In the genomic region with DNA sequence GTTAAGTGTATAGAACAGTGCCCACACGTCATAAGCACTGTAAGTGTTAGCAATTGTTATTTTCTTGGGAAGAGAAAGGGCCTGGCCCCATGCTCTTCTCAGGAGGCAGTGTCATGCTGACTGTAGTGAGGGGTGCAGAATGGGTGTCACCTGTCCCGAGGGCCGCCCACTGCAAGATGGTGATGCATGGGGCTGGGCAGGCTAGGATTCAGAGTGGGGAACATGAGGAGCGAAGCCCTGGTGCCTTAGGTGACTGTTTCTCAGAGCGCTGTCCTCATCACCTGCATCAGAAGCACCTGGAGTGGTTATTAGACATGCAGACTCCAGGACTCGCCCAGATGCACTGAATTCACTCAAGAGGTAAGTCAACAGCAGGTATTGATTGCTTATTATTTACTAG, we compare ENCODE assay signal across 15 cellular contexts.
DNase-seq lines count a peak whose midpoint lies in the region; FAIRE-seq and TF ChIP-seq lines count a peak whose summit lies in the region.
"Had no signal": no experiment of that assay in that cellular context is flagged by ENCODE, and none has a peak within 500 bp of the region (broad histone marks: within the 10 kb centered on the region; RNA-seq: fewer than 3 reads in every experiment).

No MANE protein-coding gene starts in this region.

- no peak for TF ChIP-seq POLR2A in GM12891 (IDR thresholded peaks at IDR 0.05; ENCODE audit: low read depth, low read length)

- H3K4me1 ChIP-seq in kidney (ENCODE audit: control insufficient read depth in 1 of 2, insufficient read depth in 1 of 2, low read depth in 1 of 2, low read length in 2 of 2) = no peaks in the 10 kb centered on the region
- no peaks in the 10 kb centered on the region for H3K4me1 ChIP-seq in A673 (ENCODE audit: insufficient read depth, low read length, poor library complexity, severe bottlenecking)
- H3K4me1 ChIP-seq: HAP-1, tibial nerve had no signal

- no peak overlapping the region for H3K27ac ChIP-seq in kidney (ENCODE audit: low read depth in 2 of 2, low read length in 2 of 2)
- H3K27ac ChIP-seq in A673 (ENCODE audit: low read depth, low read length, poor library complexity, severe bottlenecking) = no peak overlapping the region
- H3K27ac ChIP-seq: tibial nerve had no signal

- H3K9me3 ChIP-seq in kidney (ENCODE audit: control insufficient read depth in 1 of 2, low read length in 2 of 2) (no peaks in the 10 kb centered on the region), A673 (ENCODE audit: low read depth, low read length, poor library complexity, severe bottlenecking) (no peaks in the 10 kb centered on the region)
- H3K9me3 ChIP-seq: HAP-1, tibial nerve had no signal

- CTCF ChIA-PET in A673 (lab: Charles Lee) = no interaction called here

- H3K36me3 ChIP-seq in kidney (ENCODE audit: control insufficient read depth in 1 of 2, insufficient read depth in 2 of 2, low read length in 2 of 2) (no peaks in the 10 kb centered on the region), A673 (ENCODE audit: insufficient read depth, low read length, poor library complexity, severe bottlenecking) (no peaks in the 10 kb centered on the region)
- H3K36me3 ChIP-seq: HAP-1, tibial nerve had no signal

- H3K4me3 ChIP-seq in kidney (ENCODE audit: low read length in 2 of 2) (no peak overlapping the region), A673 (ENCODE audit: low read depth, low read length, poor library complexity, severe bottlenecking) (no peak overlapping the region)
- H3K4me3 ChIP-seq: HAP-1, tibial nerve had no signal

- H3K9ac ChIP-seq in kidney (ENCODE audit: low read length in 2 of 2) = no peak overlapping the region

- TF ChIP-seq CTCF in kidney (IDR thresholded peaks at IDR 0.05; ENCODE audit: borderline replicate concordance, extremely low read depth, insufficient read depth) = no peak
- no peak for TF ChIP-seq CTCF in A673 (conservative IDR thresholded peaks at IDR 0.05; ENCODE audit: low read depth, low read length)

- intact Hi-C loops in kidney (cut with DNase I) = loop anchor here (10.0 kb wide), 1 partner anchor 352 kb away; no protein-coding TSS in a partner anchor
- intact Hi-C loops in A673 (cut with micrococcal nuclease; ENCODE audit: unreplicated experiment) = no loop called here

- FAIRE-seq in kidney (lab: Jason Lieb, UNC) (no peak), GM12891 (lab: Jason Lieb, UNC) (no peak)
- FAIRE-seq: colon had no signal

- no TSS peak for BruUV-seq in A673 (replicated peaks; lab: Mats Ljungman, UMichigan)

- no peaks in the 10 kb centered on the region for H3K27me3 ChIP-seq in A673 (replicated peaks; ENCODE audit: insufficient read depth, low read depth, low read length, poor library complexity)
- H3K27me3 ChIP-seq: tibial nerve had no signal

- POLR2A ChIA-PET in A673 (lab: Charles Lee; ENCODE audit: low non-redundant PET) = no interaction called here

- DNase-seq in COLO668 (lab: John Stamatoyannopoulos, UW; ENCODE audit: unreplicated experiment) (peak; percentile 83), NCI-H1105 treated with DMSO at 0.1 percent for 48 hours (lab: John Stamatoyannopoulos, UW) (peak; percentile 98), NCI-H2196 treated with DMSO at 0.1 percent for 48 hours (lab: John Stamatoyannopoulos, UW; ENCODE audit: unreplicated experiment) (peak; percentile 29), kidney (peak; percentile 56), GM12891 (ENCODE audit: insufficient read length, low spot score) (no peak), A673 (ENCODE audit: low spot score) (no peak), GF-D8 (lab: John Stamatoyannopoulos, UW) (no peak)
- no peak for DNase-seq in stimulated activated CD8-positive, alpha-beta memory T cell treated with anti-CD3 and anti-CD28 coated beads, Interleukin-4, amount 100 ng/mL, for 48 hours
- DNase-seq: ACHN; activated naive CD8-positive, alpha-beta T cell treated with anti-CD3 and anti-CD28 coated beads for 36 hours; NCI-H446; SIG-M5 had no signal

TF ChIP-seq in GM12891, 5 proteins besides CTCF, POLR2A, EP300 and RAD21:
- TF ChIP-seq POU2F2 (IDR thresholded peaks at IDR 0.05; ENCODE audit: low read depth, low read length) (no peak), POLR2AphosphoS5 (IDR thresholded peaks at IDR 0.05; ENCODE audit: low read depth, low read length) (no peak), SPI1 (IDR thresholded peaks at IDR 0.05; ENCODE audit: low read depth, low read length) (no peak), PAX5 (IDR thresholded peaks at IDR 0.05; ENCODE audit: insufficient read depth, low read length, severe bottlenecking) (no peak), TAF1 (IDR thresholded peaks at IDR 0.05; ENCODE audit: low read depth, low read length) (no peak)
TF ChIP-seq in GM12891: peak in this region for 0.

Comparison
In these comparisons a context has a peak if more than half of its experiments do, and no peak if none do; other contexts are left out.
1. DNase-seq: peak in COLO668 (single experiment), NCI-H1105 treated with DMSO at 0.1 percent for 48 hours (single experiment), NCI-H2196 treated with DMSO at 0.1 percent for 48 hours (single experiment) and kidney (single experiment); none in stimulated activated CD8-positive, alpha-beta memory T cell treated with anti-CD3 and anti-CD28 coated beads, Interleukin-4, amount 100 ng/mL, for 48 hours (single experiment), GM12891 (single experiment), A673 (single experiment) and GF-D8 (single experiment).